In the genomic region with DNA sequence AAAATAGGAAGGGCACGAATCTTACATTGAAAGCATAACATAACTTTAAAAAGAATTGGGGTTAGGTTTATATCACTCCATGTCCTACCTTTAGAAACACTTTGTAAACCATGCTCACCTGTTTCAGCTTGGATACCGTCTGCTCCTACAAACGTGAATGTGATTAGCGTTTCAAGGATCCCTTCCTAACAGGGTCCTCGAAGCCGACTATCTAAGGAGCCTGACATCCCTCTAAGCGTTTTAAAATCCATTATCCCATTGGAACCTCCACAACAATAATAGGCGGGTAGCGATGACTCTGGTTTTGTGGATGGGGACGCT, we compare ENCODE assay signal across 1 cellular context.
TF ChIP-seq lines count a peak whose summit lies in the region.

No MANE protein-coding gene starts in this region.

TF ChIP-seq in IMR-90, 13 proteins besides CTCF, POLR2A, EP300 and RAD21 (continued from another document):
- TF ChIP-seq, protein P1, sequence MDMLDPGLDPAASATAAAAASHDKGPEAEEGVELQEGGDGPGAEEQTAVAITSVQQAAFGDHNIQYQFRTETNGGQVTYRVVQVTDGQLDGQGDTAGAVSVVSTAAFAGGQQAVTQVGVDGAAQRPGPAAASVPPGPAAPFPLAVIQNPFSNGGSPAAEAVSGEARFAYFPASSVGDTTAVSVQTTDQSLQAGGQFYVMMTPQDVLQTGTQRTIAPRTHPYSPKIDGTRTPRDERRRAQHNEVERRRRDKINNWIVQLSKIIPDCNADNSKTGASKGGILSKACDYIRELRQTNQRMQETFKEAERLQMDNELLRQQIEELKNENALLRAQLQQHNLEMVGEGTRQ (IDR thresholded peaks at IDR 0.05; ENCODE audit: low read depth, low read length): no peak
- TF ChIP-seq FOS (IDR thresholded peaks at IDR 0.05; ENCODE audit: low read depth, low read length): no peak
TF ChIP-seq in IMR-90: peak in this region for 0.
